9 cellular contexts compared by ENCODE assay signal in the genomic region with DNA sequence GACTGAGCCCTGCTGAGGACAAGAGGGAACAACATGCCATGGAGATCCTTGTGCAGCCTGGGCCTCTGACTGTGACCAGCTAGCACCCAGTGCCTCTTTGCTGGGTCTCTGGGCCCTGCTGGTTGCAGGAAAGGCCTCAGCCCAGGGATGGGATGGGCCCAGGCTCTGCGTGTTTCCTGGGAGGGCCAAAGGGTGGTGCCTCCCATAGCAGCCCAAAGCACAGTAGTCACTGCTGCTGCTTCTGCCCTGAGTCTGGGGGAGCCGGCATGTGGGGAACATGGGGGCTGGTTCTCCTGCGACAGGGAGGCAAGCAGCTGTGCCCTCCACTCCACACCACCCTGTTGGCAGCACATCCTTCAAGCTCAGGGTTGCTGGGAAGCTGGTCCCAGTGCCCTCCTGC. TPM values are rescaled to one million over a fixed set of nuclear protein-coding genes. Genes with fewer than 3 reads are reported as not detected.
"Had no signal": no experiment of that assay in that cellular context is flagged by ENCODE, and none has a peak within 500 bp of the region (broad histone marks: within the 10 kb centered on the region; RNA-seq: fewer than 3 reads in every experiment).

No MANE protein-coding gene starts in this region.

- DNase-seq: H9, HFFc6 had no signal

- H3K27ac ChIP-seq: HL-60 had no signal

- H3K4me3 ChIP-seq: GM23338 had no signal

- H3K4me2 ChIP-seq: GM23338 had no signal

- ATAC-seq: GM23338, HCT116, HepG2 had no signal

- H2AFZ ChIP-seq: GM23338 had no signal

RNA-seq across cellular contexts. Expression of gene ANHX, which starts 18.5 kb away (rescaled TPM):
- total RNA-seq: GM23338, H1, H9, HepG2, HFFc6, HT1080 had no signal
- polyA plus RNA-seq: GM23338, H1, HepG2, IgD-negative memory B cell had no signal
